Comparison of ENCODE assay signal across 18 cellular contexts in the genomic region with DNA sequence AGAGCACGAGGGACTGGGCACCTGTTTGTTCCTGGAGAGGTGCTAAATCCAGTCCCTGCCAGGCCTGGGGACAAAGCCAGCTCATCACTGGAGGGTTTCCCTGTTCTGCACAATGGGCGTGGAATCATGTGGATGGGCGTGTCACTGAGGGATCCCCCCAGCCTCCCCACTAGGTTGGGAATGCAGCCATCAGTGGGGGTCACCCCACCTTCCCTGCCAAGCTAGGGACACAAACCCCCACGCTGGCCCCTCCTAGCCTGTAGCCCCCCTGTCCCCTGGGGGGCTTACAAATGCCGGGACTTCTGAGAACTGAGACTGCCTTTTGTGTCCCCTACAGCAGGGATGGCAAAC.
A peak's percentile ranks its signal among the peaks of the same experiment; 100 is the strongest.
DNase-seq lines count a peak whose midpoint lies in the region; ATAC-seq, FAIRE-seq and TF ChIP-seq lines count a peak whose summit lies in the region.
"Had no signal": no experiment of that assay in that cellular context is flagged by ENCODE, and none has a peak within 500 bp of the region (broad histone marks: within the 10 kb centered on the region; RNA-seq: fewer than 3 reads in every experiment).

No MANE protein-coding gene starts in this region.

- WGBS in H1 (ENCODE audit: extremely low coverage in 1 of 2, insufficient coverage in 1 of 2, insufficient read length in 1 of 2, insufficient replicate concordance in 2 of 2, low coverage in 1 of 2, low lambda C conversion rate in 2 of 2, missing lambda C conversion rate in 1 of 2), 2 experiments = 90% methylated on average over 5 of the region's 5 CpGs; no CpG with 5 or more reads in 1 of the 2 experiments
- no CpG with 5 or more reads among the region's 5 CpGs for WGBS in neuronal stem cell (ENCODE audit: extremely low coverage in 2 of 2, insufficient read length in 2 of 2, insufficient replicate concordance in 1 of 2), 2 donors
- 61 to 75% (median 70%) methylated on average over 3 to 5 of the region's 5 CpGs for WGBS in adrenal gland, 4 donors

- H4K91ac ChIP-seq in H1 (replicated peaks; ENCODE audit: insufficient read length, low read length) (peak overlapping the region; percentile 31), neuronal stem cell (ENCODE audit: low read depth, low read length, poor library complexity) (no peak overlapping the region)

- H2AK5ac ChIP-seq in H1 (ENCODE audit: low read depth, low read length) (no peak overlapping the region), neuronal stem cell (ENCODE audit: low read depth, low read length) (peak overlapping the region; percentile 74)

- H3K27ac ChIP-seq in C4-2B = peak overlapping the region; percentile 44
- no peak overlapping the region for H3K27ac ChIP-seq in H1 (ENCODE audit: low read depth, low read length)
- H3K27ac ChIP-seq in neuronal stem cell (replicated peaks; ENCODE audit: low read length) = no peak overlapping the region
- H3K27ac ChIP-seq in adrenal gland = no peak overlapping the region

- no peaks in the 10 kb centered on the region for H3F3A ChIP-seq in Loucy (ENCODE audit: low read depth)

- no peak overlapping the region for H2AFZ ChIP-seq in Loucy (ENCODE audit: low read length)
- no peak overlapping the region for H2AFZ ChIP-seq in H1 (ENCODE audit: low read length)
- H2AFZ ChIP-seq in neuronal stem cell (ENCODE audit: low read length) = no peak overlapping the region
- H2AFZ ChIP-seq: GM23338 had no signal

- FAIRE-seq in H1 (lab: Jason Lieb, UNC) = no peak
- FAIRE-seq: A204.1, GM12878, GM19239, HepG2 had no signal

- H4K5ac ChIP-seq in H1 (ENCODE audit: insufficient read length, low read depth, low read length) = no peak overlapping the region

- TF ChIP-seq POLR2A in H1 (IDR thresholded peaks at IDR 0.05; ENCODE audit: control extremely low read depth in 1 of 2, low read depth in 2 of 2, low read length in 2 of 2) (no peak), adrenal gland (IDR thresholded peaks at IDR 0.05) (no peak)

- no peaks in the 10 kb centered on the region for H3K9me2 ChIP-seq in Loucy (replicated peaks; ENCODE audit: low read depth, low read length)

- DNase-seq in H1 (ENCODE audit: low read depth in 1 of 2, low spot score in 2 of 2) (no peak), neuronal stem cell (ENCODE audit: low spot score) (no peak), NCI-H524 treated with DMSO at 0.1 percent for 48 hours (lab: John Stamatoyannopoulos, UW) (no peak), adrenal gland (no peak)
- DNase-seq: AML-193; CD4-positive, alpha-beta memory T cell; DND-41; EL; HFFc6; KG1 had no signal

- H3K18ac ChIP-seq in H1 (ENCODE audit: extremely low read depth, low read length) (no peak overlapping the region), neuronal stem cell (ENCODE audit: low read length) (peak overlapping the region; percentile 62)

- H3K79me1 ChIP-seq in H1 (ENCODE audit: low read depth, low read length) (no peaks in the 10 kb centered on the region), neuronal stem cell (ENCODE audit: low read depth, low read length) (no peaks in the 10 kb centered on the region)

- H3K14ac ChIP-seq in H1 (ENCODE audit: insufficient read length) (no peak overlapping the region), neuronal stem cell (ENCODE audit: low read length) (no peak overlapping the region)

- H2BK15ac ChIP-seq in H1 (ENCODE audit: low read length) (no peak overlapping the region), neuronal stem cell (ENCODE audit: low read length) (no peak overlapping the region)

- H3K9me3 ChIP-seq in Loucy (ENCODE audit: insufficient read depth, low read depth, low read length) = no peaks in the 10 kb centered on the region
- 0 out of 4 replicates have a peak, but pooled peaks cover 0 to 3% of the 10 kb centered on the region in 2 experiments for H3K9me3 ChIP-seq in H1 (ENCODE audit: insufficient read depth in 2 of 2, low read depth in 1 of 2, low read length in 1 of 2)
- no peaks in the 10 kb centered on the region for H3K9me3 ChIP-seq in neuronal stem cell (replicated peaks in 1 of 2; ENCODE audit: control insufficient read depth in 2 of 2, insufficient read depth in 1 of 2, low read depth in 1 of 2, low read length in 2 of 2)
- H3K9me3 ChIP-seq in adrenal gland (replicated peaks in 1 of 3) = no peaks in the 10 kb centered on the region

- no peak overlapping the region for H2BK120ac ChIP-seq in H1 (replicated peaks; ENCODE audit: low read depth, low read length)
- no peak overlapping the region for H2BK120ac ChIP-seq in neuronal stem cell (ENCODE audit: low read depth, low read length)

- POLR2A ChIA-PET in H1 (lab: Charles Lee; ENCODE audit: partially characterized antibody) = no interaction called here

- no peaks in the 10 kb centered on the region for H3K27me3 ChIP-seq in Loucy (ENCODE audit: insufficient read depth, low read length, poor library complexity, severe bottlenecking)
- no peaks in the 10 kb centered on the region for H3K27me3 ChIP-seq in H1 (replicated peaks in 1 of 4; ENCODE audit: control insufficient read depth in 3 of 4, extremely low read depth in 1 of 4, insufficient read depth in 3 of 4, low read length in 3 of 4)
- peaks cover 0 to 7% (median 0%) of the 10 kb centered on the region in 3 experiments for H3K27me3 ChIP-seq in neuronal stem cell (ENCODE audit: control insufficient read depth in 3 of 3, insufficient read depth in 3 of 3, low read depth in 1 of 3, low read length in 3 of 3)
- H3K27me3 ChIP-seq in adrenal gland = no peaks in the 10 kb centered on the region

- no peak overlapping the region for H3K4me3 ChIP-seq in Loucy (ENCODE audit: low read length, poor library complexity, severe bottlenecking)
- no peak overlapping the region for H3K4me3 ChIP-seq in H1 (ENCODE audit: extremely low read depth in 1 of 4, insufficient read depth in 2 of 4, low read depth in 3 of 4, low read length in 4 of 4)
- no peak overlapping the region for H3K4me3 ChIP-seq in neuronal stem cell (ENCODE audit: low read length in 2 of 2)
- no peak overlapping the region for H3K4me3 ChIP-seq in adrenal gland
- H3K4me3 ChIP-seq: GM12878, GM23338 had no signal

- H3K23me2 ChIP-seq in H1 (ENCODE audit: low read depth, low read length) = no peaks in the 10 kb centered on the region

- H4K20me1 ChIP-seq in Loucy (ENCODE audit: insufficient read depth, low read length, poor library complexity, severe bottlenecking) (no peaks in the 10 kb centered on the region), H1 (replicated peaks in 1 of 2; ENCODE audit: control insufficient read depth in 1 of 2, insufficient read depth in 2 of 2, low read length in 2 of 2) (no peaks in the 10 kb centered on the region)

- H3K4me1 ChIP-seq in Loucy (ENCODE audit: insufficient read depth, low read length, poor library complexity, severe bottlenecking) = peaks cover 6% of the 10 kb centered on the region
- H3K4me1 ChIP-seq in H1 (replicated peaks in 1 of 4; ENCODE audit: control insufficient read depth in 3 of 4, insufficient read depth in 4 of 4, low read length in 3 of 4) = peaks cover 0 to 5% (median 1%) of the 10 kb centered on the region in 4 experiments; a peak in 3 of 7 replicates
- peaks cover 0 to 7% of the 10 kb centered on the region in 2 donors for H3K4me1 ChIP-seq in neuronal stem cell (ENCODE audit: control insufficient read depth in 2 of 2, insufficient read depth in 1 of 2, low read depth in 1 of 2, low read length in 2 of 2)
- H3K4me1 ChIP-seq in adrenal gland (replicated peaks in 1 of 2) = no peaks in the 10 kb centered on the region

- H3K4ac ChIP-seq in H1 (replicated peaks; ENCODE audit: insufficient read length, low read depth, low read length) (no peak overlapping the region), neuronal stem cell (ENCODE audit: low read length) (peak overlapping the region; percentile 31)

- no peaks in the 10 kb centered on the region for H3K79me2 ChIP-seq in Loucy (ENCODE audit: insufficient read depth, low read length)
- no peaks in the 10 kb centered on the region for H3K79me2 ChIP-seq in H1 (ENCODE audit: control insufficient read depth in 1 of 2, insufficient read depth in 2 of 2, low read length in 2 of 2)

- intact Hi-C loops in adrenal gland (cut with DNase I) = no loop called here

- H3K9ac ChIP-seq in Loucy (ENCODE audit: low read depth, low read length, poor library complexity, severe bottlenecking) (no peak overlapping the region), H1 (replicated peaks in 1 of 4; ENCODE audit: extremely low read depth in 1 of 4, low read depth in 3 of 4, low read length in 3 of 4) (no peak overlapping the region), neuronal stem cell (ENCODE audit: low read depth, low read length, poor library complexity) (peak overlapping the region; percentile 54)

- no peak for TF ChIP-seq RAD21 in H1 (IDR thresholded peaks at IDR 0.05 in 1 of 2, conservative IDR thresholded peaks at IDR 0.05 in 1 of 2; ENCODE audit: low read depth in 2 of 2, low read length in 2 of 2)

- no peak for ATAC-seq in HG02840 (IDR thresholded peaks at IDR 0.05; ENCODE audit: low FRiP score, unreplicated experiment)
- ATAC-seq: GM12878, HepG2 had no signal

- TF ChIP-seq CTCF in C4-2B (conservative IDR thresholded peaks at IDR 0.05) (no peak), Loucy (conservative IDR thresholded peaks at IDR 0.05; ENCODE audit: low read length) (no peak), H1 (IDR thresholded peaks at IDR 0.05; ENCODE audit: control extremely low read depth in 1 of 3, insufficient read depth in 1 of 3, low read depth in 1 of 3, low read length in 3 of 3) (no peak), adrenal gland (IDR thresholded peaks at IDR 0.05) (no peak)

- no peak overlapping the region for H2BK5ac ChIP-seq in H1 (ENCODE audit: low read depth, low read length)
- H2BK5ac ChIP-seq in neuronal stem cell (ENCODE audit: low read length) = peak overlapping the region; percentile 62

- H3K23ac ChIP-seq in H1 (ENCODE audit: insufficient read length) (no peak overlapping the region), neuronal stem cell (ENCODE audit: low read depth, low read length, poor library complexity) (peak overlapping the region; percentile 70)

- H4K8ac ChIP-seq in H1 (ENCODE audit: extremely low read depth, insufficient read depth, low read length) (no peak overlapping the region), neuronal stem cell (ENCODE audit: low read depth, low read length) (no peak overlapping the region)

- no peak overlapping the region for H3K56ac ChIP-seq in H1 (replicated peaks; ENCODE audit: insufficient read length, low read depth, low read length)

- H2BK12ac ChIP-seq in H1 (ENCODE audit: low read depth, low read length) (no peak overlapping the region), neuronal stem cell (ENCODE audit: low read length) (no peak overlapping the region)

- H3K4me2 ChIP-seq in Loucy (ENCODE audit: low read depth, low read length, poor library complexity, severe bottlenecking) (peak overlapping the region; percentile 33), H1 (ENCODE audit: insufficient read depth in 1 of 2, low read depth in 2 of 2, low read length in 2 of 2) (no peak overlapping the region), neuronal stem cell (ENCODE audit: insufficient read depth, low read length, poor library complexity, severe bottlenecking) (no peak overlapping the region)
- H3K4me2 ChIP-seq: GM23338 had no signal

- H3K36me3 ChIP-seq in Loucy (ENCODE audit: insufficient read depth, low read length) (no peaks in the 10 kb centered on the region), H1 (ENCODE audit: control insufficient read depth in 2 of 4, insufficient read depth in 4 of 4, low read length in 3 of 4) (no peaks in the 10 kb centered on the region), neuronal stem cell (replicated peaks in 1 of 2; ENCODE audit: control insufficient read depth in 2 of 2, insufficient read depth in 2 of 2, low read length in 2 of 2) (no peaks in the 10 kb centered on the region), adrenal gland (replicated peaks in 1 of 2) (no peaks in the 10 kb centered on the region)

- CTCF ChIA-PET in H1 (lab: Charles Lee; ENCODE audit: partially characterized antibody) = interaction anchor here (1.5 to 2.5 kb wide), 4 partner anchors 11 to 139 kb away, joined by 3 to 8 read pairs (median 4); no protein-coding TSS in a partner anchor

- no peak overlapping the region for H2BK20ac ChIP-seq in H1 (ENCODE audit: low read length)

- no peak for TF ChIP-seq EP300 in H1 (IDR thresholded peaks at IDR 0.05; ENCODE audit: borderline replicate concordance in 1 of 2, low read depth in 2 of 2, low read length in 2 of 2)
